In the genomic region with DNA sequence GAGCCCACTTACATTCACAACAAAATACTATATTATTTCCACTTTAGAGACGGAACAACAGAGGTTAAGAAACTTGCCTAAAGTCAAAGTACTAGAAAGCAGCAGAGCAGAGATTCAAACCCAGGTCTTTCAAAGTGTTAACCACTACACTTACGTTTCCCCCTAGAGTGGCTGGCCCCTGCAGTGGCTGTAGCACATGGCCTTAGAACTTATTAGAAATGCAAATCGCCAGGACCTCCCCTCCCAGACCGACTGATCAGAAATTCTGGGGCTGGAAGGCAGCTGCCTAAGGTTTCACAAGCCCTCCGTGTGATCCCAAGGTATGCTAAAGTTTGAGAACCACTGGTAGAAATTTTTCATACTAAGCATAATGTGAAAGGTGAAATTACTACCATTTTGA, we compare ENCODE assay signal across 28 cellular contexts. TPM values are rescaled to one million over a fixed set of nuclear protein-coding genes. Genes with fewer than 3 reads are reported as not detected.
DNase-seq lines count a peak whose midpoint lies in the region; ATAC-seq and TF ChIP-seq lines count a peak whose summit lies in the region.
"Had no signal": no experiment of that assay in that cellular context is flagged by ENCODE, and none has a peak within 500 bp of the region (broad histone marks: within the 10 kb centered on the region; RNA-seq: fewer than 3 reads in every experiment).

No MANE protein-coding gene starts in this region.

- no peak for ATAC-seq in CD8-positive, alpha-beta T cell
- ATAC-seq in gastroesophageal sphincter (no peak), GM19324 (IDR thresholded peaks at IDR 0.05; ENCODE audit: low FRiP score, unreplicated experiment) (no peak), HG03565 (IDR thresholded peaks at IDR 0.05; ENCODE audit: unreplicated experiment) (no peak)
- ATAC-seq in natural killer cell treated with Interleukin-12 subunit alpha and Interleukin-12 subunit beta and Interleukin-15 and Interleukin-18, amount 100 ng/mL, for 72 hours: no peak
- ATAC-seq: activated CD8-positive, alpha-beta memory T cell treated with anti-CD3 and anti-CD28 coated beads, Interleukin-2, amount 10 ng/mL, durations not matched to agents 7 days and 5 days had no signal

- peaks cover 9% of the 10 kb centered on the region for H3K36me3 Mint-ChIP-seq in CD8-positive, alpha-beta T cell
- H3K36me3 Mint-ChIP-seq in natural killer cell treated with Interleukin-12 subunit alpha and Interleukin-12 subunit beta and Interleukin-15 and Interleukin-18, amount 100 ng/mL, for 72 hours: no peaks in the 10 kb centered on the region
- no peaks in the 10 kb centered on the region for H3K36me3 Mint-ChIP-seq in HFFc6 (ENCODE audit: low read depth)
- H3K36me3 Mint-ChIP-seq: activated CD8-positive, alpha-beta memory T cell treated with anti-CD3 and anti-CD28 coated beads, Interleukin-2, amount 10 ng/mL, durations not matched to agents 7 days and 5 days had no signal

- POLR2A ChIA-PET in CD8-positive, alpha-beta T cell (lab: Charles Lee): interaction anchor here (0.7 to 1.8 kb wide), 2 partner anchors 18 to 35 kb away, joined by 3 to 8 read pairs; no protein-coding TSS in a partner anchor

- H3K4me3 ChIP-seq in CD8-positive, alpha-beta T cell (ENCODE audit: low read depth, low read length): no peak overlapping the region
- H3K4me3 ChIP-seq in OCI-LY3 (ENCODE audit: low read length) (no peak overlapping the region), gastroesophageal sphincter (no peak overlapping the region), sigmoid colon (no peak overlapping the region)
- H3K4me3 ChIP-seq: adrenal gland, left ventricle myocardium inferior, MG63, smooth muscle cell, testis had no signal

- CTCF ChIA-PET in CD8-positive, alpha-beta T cell (lab: Charles Lee): interaction anchor here (1.9 to 14.1 kb wide), 3 partner anchors 40 to 88 kb away, joined by 5 to 244 read pairs (median 8); no protein-coding TSS in a partner anchor

- no peak overlapping the region for H2AFZ ChIP-seq in OCI-LY3 (ENCODE audit: low read depth, low read length)

- WGBS in gastroesophageal sphincter (ENCODE audit: low coverage in 1 of 2), 2 donors: 50 to 64% methylated on average over 2 to 5 of the region's 5 CpGs
- WGBS in sigmoid colon, 2 donors: 79 to 92% methylated on average over 5 of the region's 5 CpGs

- no peak overlapping the region for H3K27ac ChIP-seq in CD8-positive, alpha-beta T cell (ENCODE audit: low read depth, low read length)
- H3K27ac ChIP-seq in OCI-LY3 (ENCODE audit: low read length) (no peak overlapping the region), gastroesophageal sphincter (peak overlapping the region; percentile 72 to 86 (median 77)), sigmoid colon (peak overlapping the region; percentile 68 to 75 (median 68))
- H3K27ac ChIP-seq: adrenal gland, C4-2B, left ventricle myocardium inferior, testis, VCaP had no signal

- H3K4me1 ChIP-seq in CD8-positive, alpha-beta T cell (ENCODE audit: insufficient read depth, low read length): peaks cover 42% of the 10 kb centered on the region
- H3K4me1 ChIP-seq in OCI-LY3 (ENCODE audit: low read length) (peaks cover 15% of the 10 kb centered on the region), gastroesophageal sphincter (peaks cover 9 to 86% (median 13%) of the 10 kb centered on the region in 3 donors), sigmoid colon (peaks cover 0 to 71% (median 50%) of the 10 kb centered on the region in 4 donors)
- H3K4me1 ChIP-seq: testis had no signal

- no peaks in the 10 kb centered on the region for H3K27me3 ChIP-seq in CD8-positive, alpha-beta T cell (ENCODE audit: insufficient read depth, low read length)
- H3K27me3 ChIP-seq in OCI-LY3 (ENCODE audit: low read depth, low read length) (no peaks in the 10 kb centered on the region), gastroesophageal sphincter (no peaks in the 10 kb centered on the region), sigmoid colon (no peaks in the 10 kb centered on the region)
- H3K27me3 ChIP-seq: adrenal gland, MG63, testis had no signal

- intact Hi-C loops in CD8-positive, alpha-beta T cell (cut with DNase I, micrococcal nuclease): no loop called here
- intact Hi-C loops in sigmoid colon (cut with DNase I): no loop called here

- H3K9me3 Mint-ChIP-seq in CD8-positive, alpha-beta T cell: no peaks in the 10 kb centered on the region
- H3K9me3 Mint-ChIP-seq in natural killer cell treated with Interleukin-12 subunit alpha and Interleukin-12 subunit beta and Interleukin-15 and Interleukin-18, amount 100 ng/mL, for 72 hours: no peaks in the 10 kb centered on the region
- H3K9me3 Mint-ChIP-seq in HFFc6: no peaks in the 10 kb centered on the region
- H3K9me3 Mint-ChIP-seq: activated CD4-positive, alpha-beta T cell treated with anti-CD3 and anti-CD28 coated beads, Interleukin-2, amount 10 ng/mL, durations not matched to agents 24 days and 14 days; neural crest cell; T-helper 2 cell treated with Interferon-gamma antibody and Interleukin-4, amounts not matched to agents 5 μg/mL and 100 μg/mL, for 36 hours had no signal

- DNase-seq in CD8-positive, alpha-beta T cell: no peak
- DNase-seq in sigmoid colon (no peak), HFFc6 (no peak)
- DNase-seq in natural killer cell treated with Interleukin-12 subunit alpha and Interleukin-12 subunit beta and Interleukin-15 and Interleukin-18, amount 100 ng/mL, for 72 hours (ENCODE audit: low spot score): no peak
- DNase-seq: activated CD4-positive, alpha-beta T cell treated with anti-CD3 and anti-CD28 coated beads, Interleukin-2, amount 10 ng/mL, durations not matched to agents 24 days and 14 days; activated CD8-positive, alpha-beta memory T cell treated with anti-CD3 and anti-CD28 coated beads, Interleukin-2, amount 10 ng/mL, durations not matched to agents 7 days and 5 days; adrenal gland; DMS153; effector CD8-positive, alpha-beta T cell; erythroblast; foreskin melanocyte; GOT3; hypothalamus; KBM-7; left ventricle myocardium inferior; MG63; NCI-H2081; NCI-H774; testis had no signal

- no peak for TF ChIP-seq EP300 in gastroesophageal sphincter (IDR thresholded peaks at IDR 0.05)
- TF ChIP-seq EP300 in sigmoid colon (IDR thresholded peaks at IDR 0.05): no peak

- H3K9ac ChIP-seq in OCI-LY3 (ENCODE audit: low read length): no peak overlapping the region

- no peak for TF ChIP-seq CTCF in CD8-positive, alpha-beta T cell (IDR thresholded peaks at IDR 0.05)
- TF ChIP-seq CTCF in OCI-LY3 (IDR thresholded peaks at IDR 0.05; ENCODE audit: low read depth, low read length): no peak
- TF ChIP-seq CTCF in gastroesophageal sphincter (IDR thresholded peaks at IDR 0.05): no peak
- no peak for TF ChIP-seq CTCF in sigmoid colon (IDR thresholded peaks at IDR 0.05)
- no peak for TF ChIP-seq CTCF in HFFc6 (IDR thresholded peaks at IDR 0.05)

- H3K4me1 Mint-ChIP-seq in CD8-positive, alpha-beta T cell (ENCODE audit: low read depth): peaks cover 77% of the 10 kb centered on the region
- peaks cover 15 to 21% of the 10 kb centered on the region in 2 donors for H3K4me1 Mint-ChIP-seq in natural killer cell treated with Interleukin-12 subunit alpha and Interleukin-12 subunit beta and Interleukin-15 and Interleukin-18, amount 100 ng/mL, for 72 hours (ENCODE audit: low read depth in 2 of 2)
- H3K4me1 Mint-ChIP-seq in HFFc6 (ENCODE audit: low read depth): peaks cover 10% of the 10 kb centered on the region
- H3K4me1 Mint-ChIP-seq: neural crest cell had no signal

- no peaks in the 10 kb centered on the region for H3K27me3 Mint-ChIP-seq in CD8-positive, alpha-beta T cell (ENCODE audit: low read depth)
- H3K27me3 Mint-ChIP-seq in natural killer cell treated with Interleukin-12 subunit alpha and Interleukin-12 subunit beta and Interleukin-15 and Interleukin-18, amount 100 ng/mL, for 72 hours: no peaks in the 10 kb centered on the region
- peaks cover 28% of the 10 kb centered on the region for H3K27me3 Mint-ChIP-seq in HFFc6 (ENCODE audit: insufficient read depth)

- TF ChIP-seq POLR2A in gastroesophageal sphincter (IDR thresholded peaks at IDR 0.05) (no peak), sigmoid colon (IDR thresholded peaks at IDR 0.05) (no peak)

- H3K9me3 ChIP-seq in CD8-positive, alpha-beta T cell (ENCODE audit: low read length): no peaks in the 10 kb centered on the region
- H3K9me3 ChIP-seq in OCI-LY3 (ENCODE audit: insufficient read depth, low read length) (no peaks in the 10 kb centered on the region), gastroesophageal sphincter (no peaks in the 10 kb centered on the region), sigmoid colon (no peaks in the 10 kb centered on the region)
- H3K9me3 ChIP-seq: adrenal gland, left ventricle myocardium inferior, MG63, testis had no signal

- peak overlapping the region; percentile 58 for H3K27ac Mint-ChIP-seq in CD8-positive, alpha-beta T cell
- H3K27ac Mint-ChIP-seq in natural killer cell treated with Interleukin-12 subunit alpha and Interleukin-12 subunit beta and Interleukin-15 and Interleukin-18, amount 100 ng/mL, for 72 hours: no peak overlapping the region
- H3K27ac Mint-ChIP-seq in HFFc6: no peak overlapping the region
- H3K27ac Mint-ChIP-seq: activated CD4-positive, alpha-beta T cell treated with anti-CD3 and anti-CD28 coated beads, Interleukin-2, amount 10 ng/mL, durations not matched to agents 24 days and 14 days; activated CD8-positive, alpha-beta memory T cell treated with anti-CD3 and anti-CD28 coated beads, Interleukin-2, amount 10 ng/mL, durations not matched to agents 7 days and 5 days; T-helper 2 cell treated with Interferon-gamma antibody and Interleukin-4, amounts not matched to agents 5 μg/mL and 100 μg/mL, for 36 hours had no signal

- no peaks in the 10 kb centered on the region for H3K79me2 ChIP-seq in OCI-LY3 (ENCODE audit: low read length)

- peak overlapping the region; percentile 20; the same call in 1 of the 2 replicates for H3K4me2 ChIP-seq in OCI-LY3 (ENCODE audit: low read length)
- H3K4me2 ChIP-seq: smooth muscle cell had no signal

- no peaks in the 10 kb centered on the region for H3K36me3 ChIP-seq in CD8-positive, alpha-beta T cell (ENCODE audit: insufficient read depth, low read length)
- H3K36me3 ChIP-seq in OCI-LY3 (replicated peaks; ENCODE audit: low read depth, low read length) (no peaks in the 10 kb centered on the region), gastroesophageal sphincter (no peaks in the 10 kb centered on the region), sigmoid colon (no peaks in the 10 kb centered on the region)
- H3K36me3 ChIP-seq: adrenal gland, left ventricle myocardium inferior, MG63 had no signal

- H4K20me1 ChIP-seq in OCI-LY3 (ENCODE audit: insufficient read depth, low read length): no peaks in the 10 kb centered on the region

- H3K4me3 Mint-ChIP-seq in CD8-positive, alpha-beta T cell: no peak overlapping the region
- no peak overlapping the region for H3K4me3 Mint-ChIP-seq in natural killer cell treated with Interleukin-12 subunit alpha and Interleukin-12 subunit beta and Interleukin-15 and Interleukin-18, amount 100 ng/mL, for 72 hours
- no peak overlapping the region for H3K4me3 Mint-ChIP-seq in HFFc6
- H3K4me3 Mint-ChIP-seq: activated CD4-positive, alpha-beta T cell treated with anti-CD3 and anti-CD28 coated beads, Interleukin-2, amount 10 ng/mL, durations not matched to agents 24 days and 14 days; activated CD8-positive, alpha-beta memory T cell treated with anti-CD3 and anti-CD28 coated beads, Interleukin-2, amount 10 ng/mL, durations not matched to agents 7 days and 5 days; neural crest cell; T-helper 2 cell treated with Interferon-gamma antibody and Interleukin-4, amounts not matched to agents 5 μg/mL and 100 μg/mL, for 36 hours had no signal

RNA-seq across cellular contexts. Expression of gene MPP7, which starts 8.1 kb away (rescaled TPM):
- total RNA-seq in CD8-positive, alpha-beta T cell: 10 to 100 TPM; 22.5 to 23.1 TPM
- total RNA-seq in gastroesophageal sphincter (10 to 100 TPM; 22.9 to 72.1 (median 51.5) TPM), sigmoid colon (10 to 100 TPM; 29.7 to 50.3 (median 37.2) TPM)
- 10 to 100 TPM in 2 of 3 donors, 1 to 10 TPM in 1; 5.5 to 18.0 (median 10.2) TPM for polyA plus RNA-seq in sigmoid colon
- 1 to 10 TPM; 1.7 to 2.7 TPM for total RNA-seq in natural killer cell treated with Interleukin-12 subunit alpha and Interleukin-12 subunit beta and Interleukin-15 and Interleukin-18, amount 100 ng/mL, for 72 hours
- 1 to 10 TPM in 2 of 6 experiments, under 1 TPM in 4; 0.80 to 2.6 (median 0.86) TPM for total RNA-seq in HFFc6 (2021; fragmentation: NEBNext Ultra II Directional; extraction: Animal tissue kit (Norgen Biotek cat#: 25700))

Comparison
In these comparisons a context has a peak if more than half of its experiments do, and no peak if none do; other contexts are left out.
1. H3K27ac ChIP-seq: peak in gastroesophageal sphincter (4 of 4) and sigmoid colon (4 of 4); none in CD8-positive, alpha-beta T cell (single experiment) and OCI-LY3 (single experiment).
2. RNA of gene MPP7, which starts 8.1 kb away (total RNA-seq): 22.9 to 72.1 TPM in gastroesophageal sphincter, 29.7 to 50.3 TPM in sigmoid colon and 22.5 to 23.1 TPM in CD8-positive, alpha-beta T cell; 1.7 to 2.7 TPM in natural killer cell treated with Interleukin-12 subunit alpha and Interleukin-12 subunit beta and Interleukin-15 and Interleukin-18, amount 100 ng/mL, for 72 hours and 0.80 to 2.6 TPM in HFFc6; every median in the first group is over 4 times any median in the second.